Comparison of ENCODE assay signal across 8 cellular contexts in the genomic region with DNA sequence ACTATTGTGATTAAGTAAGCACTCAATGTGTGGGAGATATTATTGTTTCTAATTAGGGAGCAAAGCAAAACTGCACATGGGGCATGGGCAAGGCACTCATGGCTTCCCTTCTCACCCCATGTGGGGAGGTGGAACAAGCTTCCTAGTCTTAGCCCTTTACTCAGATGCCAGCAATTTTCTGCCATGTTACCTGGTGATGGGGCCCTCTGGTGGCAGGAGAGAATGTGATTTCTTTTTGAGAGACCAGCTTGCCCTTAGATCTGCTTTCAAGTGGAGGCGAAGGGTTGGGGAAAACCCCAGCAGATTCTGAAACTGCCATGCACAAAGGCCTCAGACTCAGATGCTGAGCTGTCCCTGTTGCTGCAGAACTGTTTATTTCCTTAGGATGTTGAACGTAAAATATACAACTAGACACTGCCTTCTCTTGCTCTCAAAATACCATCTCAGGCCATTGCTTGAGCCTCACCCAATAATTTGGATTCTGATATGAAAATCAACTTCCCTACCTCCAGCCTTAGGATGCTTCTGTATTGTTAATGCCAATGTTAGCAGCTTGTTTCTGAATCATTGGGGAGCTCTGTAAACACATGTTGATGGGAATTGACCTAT.
A peak's percentile ranks its signal among the peaks of the same experiment; 100 is the strongest.
DNase-seq lines count a peak whose midpoint lies in the region; ATAC-seq, FAIRE-seq and TF ChIP-seq lines count a peak whose summit lies in the region.

No MANE protein-coding gene starts in this region.

- peak; percentile 47 for DNase-seq in D341Med (ENCODE audit: low spot score)
- DNase-seq in NT2/D1 (ENCODE audit: low read depth, low spot score), result peak; percentile 51
- peak; percentile 68 for DNase-seq in activated T-cell treated with anti-CD3 and anti-CD28 coated beads for 4 hours
- peak; percentile 32 to 61 for DNase-seq in foreskin keratinocyte
- peak; percentile 63 for DNase-seq in small intestine
- DNase-seq in aorta, result no peak

- peak; percentile 72 for TF ChIP-seq CTCF in foreskin keratinocyte (conservative IDR thresholded peaks at IDR 0.05)

- intact Hi-C loops in aorta (cut with DNase I), result no loop called here

- 32 to 42% (median 40%) methylated on average over 2 of the region's 2 CpGs for WGBS in small intestine, 3 donors
- 88 to 92% methylated on average over 2 of the region's 2 CpGs for WGBS in aorta, 2 donors

- no peak for FAIRE-seq in small intestine (lab: Jason Lieb, UNC)

- no peak overlapping the region for H3K27ac ChIP-seq in foreskin keratinocyte
- no peak overlapping the region for H3K27ac ChIP-seq in small intestine (ENCODE audit: low read depth in 1 of 2, low read length in 1 of 2)
- H3K27ac ChIP-seq in aorta (ENCODE audit: low read depth in 1 of 2, low read length in 2 of 2), result no peak overlapping the region

- H3K4me1 ChIP-seq in NT2/D1 (ENCODE audit: insufficient read depth, insufficient read length) (no peaks in the 10 kb centered on the region), foreskin keratinocyte (no peaks in the 10 kb centered on the region), small intestine (ENCODE audit: control insufficient read depth in 2 of 2, insufficient read depth in 1 of 2, low read depth in 1 of 2, low read length in 1 of 2) (no peaks in the 10 kb centered on the region), aorta (ENCODE audit: control insufficient read depth in 1 of 2, insufficient read depth in 2 of 2, low read length in 2 of 2) (no peaks in the 10 kb centered on the region)

- ATAC-seq in GM19397 (IDR thresholded peaks at IDR 0.05; ENCODE audit: unreplicated experiment), result peak; percentile 96
- ATAC-seq in HG03439 (IDR thresholded peaks at IDR 0.05; ENCODE audit: unreplicated experiment), result peak; percentile 98
- ATAC-seq in foreskin keratinocyte, result peak; percentile 85
- ATAC-seq in aorta (ENCODE audit: low FRiP score), result no peak

- no peak overlapping the region for H3K9ac ChIP-seq in NT2/D1 (ENCODE audit: insufficient read length, low read depth)

- no peaks in the 10 kb centered on the region; the same call in 1 of the 2 replicates for H3K9me3 ChIP-seq in NT2/D1 (ENCODE audit: insufficient read depth, low read length)
- no peaks in the 10 kb centered on the region for H3K9me3 ChIP-seq in small intestine (ENCODE audit: control insufficient read depth, low read depth)
- H3K9me3 ChIP-seq in aorta (ENCODE audit: control insufficient read depth, low read length), result no peaks in the 10 kb centered on the region

- H3K4me3 ChIP-seq in NT2/D1 (ENCODE audit: insufficient read length, low read depth) (no peak overlapping the region), small intestine (ENCODE audit: low read depth in 1 of 2, low read length in 2 of 2) (no peak overlapping the region), aorta (ENCODE audit: low read length in 2 of 2) (no peak overlapping the region)

- no peaks in the 10 kb centered on the region for H3K27me3 ChIP-seq in NT2/D1 (ENCODE audit: insufficient read depth, insufficient read length)
- H3K27me3 ChIP-seq in foreskin keratinocyte, result no peaks in the 10 kb centered on the region
- H3K27me3 ChIP-seq in small intestine (ENCODE audit: control insufficient read depth in 2 of 2, insufficient read depth in 2 of 2, low read length in 2 of 2), result no peaks in the 10 kb centered on the region
- H3K27me3 ChIP-seq in aorta (ENCODE audit: control insufficient read depth in 1 of 2, insufficient read depth in 2 of 2, low read length in 1 of 2), result no peaks in the 10 kb centered on the region

- H3K36me3 ChIP-seq in NT2/D1 (ENCODE audit: insufficient read depth, insufficient read length, low read length) (no peaks in the 10 kb centered on the region), small intestine (ENCODE audit: control insufficient read depth in 2 of 2, insufficient read depth in 2 of 2, low read length in 2 of 2) (no peaks in the 10 kb centered on the region), aorta (ENCODE audit: control insufficient read depth in 1 of 2, insufficient read depth in 2 of 2, low read length in 1 of 2) (no peaks in the 10 kb centered on the region)

Comparison
In these comparisons a context has a peak if more than half of its experiments do, and no peak if none do; other contexts are left out.
1. DNase-seq: peak in D341Med (single experiment), NT2/D1 (single experiment), activated T-cell treated with anti-CD3 and anti-CD28 coated beads for 4 hours (single experiment), foreskin keratinocyte (2 of 2) and small intestine (single experiment); none in aorta (0 of 2).